In genomic region chr5:126852104-126852531, GRCh38 we compare ENCODE assay signal across 8 cellular contexts.
DNase-seq lines count a peak whose midpoint lies in the region; ATAC-seq and TF ChIP-seq lines count a peak whose summit lies in the region.

No MANE protein-coding gene starts in this region.

- H3K9me3 ChIP-seq in Peyer's patch: no peaks in the 10 kb centered on the region

- no peaks in the 10 kb centered on the region for H3K36me3 ChIP-seq in Peyer's patch

- H3K36me3 Mint-ChIP-seq in immature natural killer cell: peaks cover 0 to 4% (median 0%) of the 10 kb centered on the region in 3 donors

- peaks cover 0 to 14% (median 3%) of the 10 kb centered on the region in 4 donors for H3K4me1 ChIP-seq in Peyer's patch

- H3K27ac Mint-ChIP-seq in immature natural killer cell: peak overlapping the region; percentile 87 to 95 (median 92)

- peaks cover 36 to 46% of the 10 kb centered on the region in 2 donors for H3K4me1 Mint-ChIP-seq in immature natural killer cell

- ATAC-seq in GM18502 (IDR thresholded peaks at IDR 0.05; ENCODE audit: poor library complexity, unreplicated experiment) (peak; percentile 91), GM21717 (IDR thresholded peaks at IDR 0.05; ENCODE audit: unreplicated experiment) (peak; percentile 74)

- no peak for TF ChIP-seq POLR2A in Peyer's patch (IDR thresholded peaks at IDR 0.05)

- no peaks in the 10 kb centered on the region for H3K27me3 ChIP-seq in Peyer's patch

- H3K27me3 Mint-ChIP-seq in immature natural killer cell (ENCODE audit: low read depth in 3 of 3): peaks cover 0 to 9% (median 3%) of the 10 kb centered on the region in 3 donors

- H3K9me3 Mint-ChIP-seq in immature natural killer cell: no peaks in the 10 kb centered on the region

- no peak for TF ChIP-seq CTCF in Peyer's patch (IDR thresholded peaks at IDR 0.05)

- peak overlapping the region; percentile 59 to 89 (median 75) for H3K4me3 Mint-ChIP-seq in immature natural killer cell

- H3K27ac ChIP-seq in Peyer's patch: peak overlapping the region in 3 of 4 donors; percentile 31 to 79 (median 76)

- no peak overlapping the region for H3K4me3 ChIP-seq in Peyer's patch

- peak in 1 of 3 donors; percentile 34 for DNase-seq in Peyer's patch
- peak; percentile 11 to 37 (median 36) for DNase-seq in immature natural killer cell
- no peak for DNase-seq in AML-193 (lab: John Stamatoyannopoulos, UW)
- DNase-seq in EL: no peak
- DNase-seq in NCI-H1105 (lab: John Stamatoyannopoulos, UW): no peak
- DNase-seq in RPMI8226: no peak

Comparison
In these comparisons a context has a peak if more than half of its experiments do, and no peak if none do; other contexts are left out.
1. DNase-seq: peak in immature natural killer cell (3 of 3); none in AML-193 (0 of 2), EL (single experiment), NCI-H1105 (single experiment) and RPMI8226 (single experiment).